ENCODE assay signal across 10 cellular contexts in the genomic region with DNA sequence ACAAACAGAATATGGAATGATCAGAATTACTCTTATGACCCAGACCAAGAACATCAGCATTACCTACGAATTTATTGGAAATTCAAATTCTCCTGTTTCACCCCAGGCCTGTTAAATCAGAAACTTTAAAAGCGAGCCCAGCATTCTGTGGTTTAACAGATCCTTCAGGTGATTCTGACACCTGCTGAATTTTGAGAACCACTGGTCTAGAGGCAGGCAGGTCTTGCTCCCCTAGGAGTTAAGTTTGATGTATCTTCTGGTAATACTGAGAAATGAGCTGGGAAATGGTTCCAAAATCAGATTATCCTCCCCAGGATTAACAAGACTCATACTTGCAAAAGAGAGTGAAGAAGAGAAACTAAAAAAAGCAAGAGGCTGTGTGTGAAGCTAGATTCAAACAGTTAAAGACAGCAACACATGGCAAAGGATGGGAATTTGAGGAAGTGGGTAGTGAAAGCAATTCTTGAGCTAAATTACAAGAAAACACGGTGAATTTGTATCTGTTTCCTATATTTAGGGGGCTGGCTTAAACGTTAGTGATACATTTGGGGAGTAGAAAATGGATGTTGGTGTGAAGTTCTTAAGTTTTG.
DNase-seq lines count a peak whose midpoint lies in the region; ATAC-seq and TF ChIP-seq lines count a peak whose summit lies in the region.
"Had no signal": no experiment of that assay in that cellular context is flagged by ENCODE, and none has a peak within 500 bp of the region (broad histone marks: within the 10 kb centered on the region; RNA-seq: fewer than 3 reads in every experiment).

No MANE protein-coding gene starts in this region.

- peak; percentile 63 for ATAC-seq in GM18511 (IDR thresholded peaks at IDR 0.05; ENCODE audit: unreplicated experiment)
- ATAC-seq in HG02759 (IDR thresholded peaks at IDR 0.05; ENCODE audit: unreplicated experiment) = peak; percentile 57
- no peak for ATAC-seq in gastrocnemius medialis
- ATAC-seq in omental fat pad (ENCODE audit: low FRiP score) = no peak
- ATAC-seq: natural killer cell treated with Interleukin-12 subunit alpha and Interleukin-12 subunit beta and Interleukin-15 and Interleukin-18, amount 100 ng/mL, for 72 hours had no signal

- in situ Hi-C loops in gastrocnemius medialis (cut with MboI; ENCODE audit: low sequenced_read_pairs in 4 of 4) = no loop called here

- peak; percentile 93 for DNase-seq in SIG-M5 treated with dmso at 0.1 percent for 504 hours (lab: John Stamatoyannopoulos, UW; ENCODE audit: unreplicated experiment)
- no peak for DNase-seq in gastrocnemius medialis
- DNase-seq in stimulated activated CD4-positive, alpha-beta T cell treated with anti-CD3 and anti-CD28 coated beads, Interleukin-1b, Interleukin-23, amount 100 ng/mL, for 48 hours = no peak
- DNase-seq in omental fat pad (ENCODE audit: low spot score) = no peak
- DNase-seq: HCEC 1CT, IMR-90 had no signal

- H3K36me3 ChIP-seq in skeletal muscle tissue (ENCODE audit: control insufficient read depth in 3 of 3, insufficient read depth in 3 of 3, low read length in 3 of 3) = peaks cover 0 to 3% (median 2%) of the 10 kb centered on the region in 3 donors
- no peaks in the 10 kb centered on the region for H3K36me3 ChIP-seq in gastrocnemius medialis

- H3K9me3 ChIP-seq in skeletal muscle tissue (ENCODE audit: control insufficient read depth in 3 of 3, low read length in 3 of 3) = no peaks in the 10 kb centered on the region
- no peaks in the 10 kb centered on the region for H3K9me3 ChIP-seq in gastrocnemius medialis

- no peaks in the 10 kb centered on the region for H3K27me3 ChIP-seq in skeletal muscle tissue (ENCODE audit: control insufficient read depth in 3 of 3, insufficient read depth in 3 of 3, low read length in 3 of 3)
- H3K27me3 ChIP-seq in gastrocnemius medialis = no peaks in the 10 kb centered on the region

- intact Hi-C loops in gastrocnemius medialis (cut with DNase I; ENCODE audit: low total_unique reads) = no loop called here

- TF ChIP-seq CTCF in gastrocnemius medialis (IDR thresholded peaks at IDR 0.05 in 4 of 5, conservative IDR thresholded peaks at IDR 0.05 in 1 of 5) (no peak), omental fat pad (IDR thresholded peaks at IDR 0.05) (no peak)

- H3K4me1 ChIP-seq in skeletal muscle tissue (ENCODE audit: control insufficient read depth in 3 of 3, insufficient read depth in 3 of 3, low read length in 3 of 3) (peaks cover 0 to 18% (median 3%) of the 10 kb centered on the region in 3 donors), gastrocnemius medialis (peaks cover 0 to 6% of the 10 kb centered on the region in 2 donors)

- H3K4me3 ChIP-seq in skeletal muscle tissue (ENCODE audit: low read length in 3 of 3) (no peak overlapping the region), gastrocnemius medialis (no peak overlapping the region)

- no peak for TF ChIP-seq POLR2A in gastrocnemius medialis (IDR thresholded peaks at IDR 0.05)

- no peak overlapping the region for H3K9ac ChIP-seq in skeletal muscle tissue (ENCODE audit: low read depth in 1 of 3, low read length in 3 of 3)

- H3K27ac ChIP-seq in skeletal muscle tissue (ENCODE audit: low read depth, low read length) = peak overlapping the region; percentile 38
- H3K27ac ChIP-seq in gastrocnemius medialis = peak overlapping the region in 2 of 4 donors; percentile 39 to 44

Comparison
In these comparisons a context has a peak if more than half of its experiments do, and no peak if none do; other contexts are left out.
1. ATAC-seq: peak in GM18511 (single experiment) and HG02759 (single experiment); none in gastrocnemius medialis (0 of 2) and omental fat pad (single experiment).